29 cellular contexts compared by ENCODE assay signal in genomic region chr7:84658286-84658685, GRCh38.
"Had no signal": no experiment of that assay in that cellular context is flagged by ENCODE, and none has a peak within 500 bp of the region (broad histone marks: within the 10 kb centered on the region; RNA-seq: fewer than 3 reads in every experiment).

No MANE protein-coding gene starts in this region.

- DNase-seq: Kasumi-1, KG1, MG63, NCI-H1048, NCI-H1092 treated with DMSO at 0.1 percent for 48 hours, NCI-H1105 treated with DMSO at 0.1 percent for 48 hours, NCI-H1436, NCI-H146, NCI-H1694, NCI-H187, NCI-H1930, NCI-H2029 treated with DMSO at 0.1 percent for 48 hours, NCI-H2227 treated with DMSO at 0.1 percent for 48 hours, NCI-H345, NCI-H446, NCI-H510A treated with DMSO at 0.1 percent for 48 hours, NCI-H524 treated with DMSO at 0.1 percent for 48 hours, NCI-H526 treated with DMSO at 0.1 percent for 48 hours, NCI-H774, PC-9, SHP77, SIG-M5, SJCRH30, SK-N-SH, SW 1271, T-helper 1 cell had no signal

- H3K4me2 ChIP-seq: PC-9, SK-N-SH had no signal

- H3K9ac ChIP-seq: SK-N-SH had no signal

- H3K36me3 ChIP-seq: MG63, SJCRH30 had no signal

- H3K27me3 ChIP-seq: MG63, SJCRH30 had no signal

- H3K9me3 ChIP-seq: MG63, SJCRH30, SK-N-SH had no signal

- H3K4me3 ChIP-seq: MG63, PC-9, SJCRH30 had no signal

- H3K4me1 ChIP-seq: SJCRH30 had no signal

- H3K27ac ChIP-seq: PC-9, RWPE1, SJCRH30 had no signal

- ATAC-seq: Panc1, Right ventricle myocardium inferior had no signal
